9 cellular contexts compared by ENCODE assay signal in genomic region chr1:21149430-21149861, GRCh38. TPM values are rescaled to one million over a fixed set of nuclear protein-coding genes. Genes with fewer than 3 reads are reported as not detected.
DNase-seq lines count a peak whose midpoint lies in the region; ATAC-seq, FAIRE-seq and TF ChIP-seq lines count a peak whose summit lies in the region.
"Had no signal": no experiment of that assay in that cellular context is flagged by ENCODE, and none has a peak within 500 bp of the region (broad histone marks: within the 10 kb centered on the region; RNA-seq: fewer than 3 reads in every experiment).

No MANE protein-coding gene starts in this region.

- no peaks in the 10 kb centered on the region for H3K4me1 ChIP-seq in esophagus (ENCODE audit: control insufficient read depth in 2 of 2, insufficient read depth in 2 of 2, low read length in 1 of 2)

- intact Hi-C loops in CD14-positive monocyte (cut with micrococcal nuclease), result no loop called here
- intact Hi-C loops in activated CD4-positive, alpha-beta memory T cell treated with anti-CD3 and anti-CD28 coated beads for 36 hours (cut with micrococcal nuclease), result no loop called here

- H3K4me3 Mint-ChIP-seq in CD14-positive monocyte, result no peak overlapping the region
- H3K4me3 Mint-ChIP-seq in natural killer cell treated with Interleukin-12 subunit alpha and Interleukin-12 subunit beta and Interleukin-15 and Interleukin-18, amount 100 ng/mL, for 72 hours, result no peak overlapping the region
- H3K4me3 Mint-ChIP-seq in activated CD4-positive, alpha-beta memory T cell treated with anti-CD3 and anti-CD28 coated beads for 36 hours, result no peak overlapping the region

- CTCF ChIA-PET in activated CD4-positive, alpha-beta memory T cell treated with anti-CD3 and anti-CD28 coated beads for 36 hours (lab: Charles Lee), result no interaction called here

- H3K27ac Mint-ChIP-seq in CD14-positive monocyte, result peak overlapping the region in 4 of 7 donors; percentile 43 to 93 (median 86)
- H3K27ac Mint-ChIP-seq in natural killer cell treated with Interleukin-12 subunit alpha and Interleukin-12 subunit beta and Interleukin-15 and Interleukin-18, amount 100 ng/mL, for 72 hours, result peak overlapping the region; percentile 2 to 16
- H3K27ac Mint-ChIP-seq in activated CD4-positive, alpha-beta memory T cell treated with anti-CD3 and anti-CD28 coated beads for 36 hours, result no peak overlapping the region

- peak overlapping the region; percentile 76 to 81 for H3K27ac ChIP-seq in esophagus (ENCODE audit: low read depth in 2 of 2, low read length in 1 of 2)

- no peak for FAIRE-seq in RCC 7860 (lab: Jason Lieb, UNC)
- FAIRE-seq: GM12878 had no signal

- H3K9me3 Mint-ChIP-seq in CD14-positive monocyte, result no peaks in the 10 kb centered on the region
- no peaks in the 10 kb centered on the region for H3K9me3 Mint-ChIP-seq in natural killer cell treated with Interleukin-12 subunit alpha and Interleukin-12 subunit beta and Interleukin-15 and Interleukin-18, amount 100 ng/mL, for 72 hours
- no peaks in the 10 kb centered on the region for H3K9me3 Mint-ChIP-seq in activated CD4-positive, alpha-beta memory T cell treated with anti-CD3 and anti-CD28 coated beads for 36 hours

- no peak for ATAC-seq in natural killer cell treated with Interleukin-12 subunit alpha and Interleukin-12 subunit beta and Interleukin-15 and Interleukin-18, amount 100 ng/mL, for 72 hours
- ATAC-seq in GM19351 (IDR thresholded peaks at IDR 0.05; ENCODE audit: unreplicated experiment) (no peak), GM19455 (IDR thresholded peaks at IDR 0.05; ENCODE audit: unreplicated experiment) (no peak)
- ATAC-seq: GM12878 had no signal

- H3K27me3 ChIP-seq in esophagus (ENCODE audit: control insufficient read depth in 1 of 2, insufficient read depth in 2 of 2, low read length in 2 of 2), result no peaks in the 10 kb centered on the region

- 32 to 37% methylated on average over 3 of the region's 3 CpGs for WGBS in esophagus, 2 donors

- H3K36me3 ChIP-seq in esophagus (ENCODE audit: control insufficient read depth in 2 of 2, insufficient read depth in 2 of 2, low read length in 1 of 2), result peaks cover 0 to 3% of the 10 kb centered on the region in 2 donors

- no peaks in the 10 kb centered on the region for H3K9me3 ChIP-seq in esophagus (ENCODE audit: control insufficient read depth in 2 of 2, insufficient read depth in 1 of 2, low read depth in 1 of 2, low read length in 1 of 2)

- no peak overlapping the region for H3K4me3 ChIP-seq in esophagus (ENCODE audit: low read depth in 1 of 2, low read length in 2 of 2)
- H3K4me3 ChIP-seq: GM12878 had no signal

- POLR2A ChIA-PET in activated CD4-positive, alpha-beta memory T cell treated with anti-CD3 and anti-CD28 coated beads for 36 hours (lab: Charles Lee), result no interaction called here

- DNase-seq in CD14-positive monocyte (ENCODE audit: low spot score) (no peak), RCC 7860 (ENCODE audit: low spot score) (peak; percentile 61)
- no peak for DNase-seq in natural killer cell treated with Interleukin-12 subunit alpha and Interleukin-12 subunit beta and Interleukin-15 and Interleukin-18, amount 100 ng/mL, for 72 hours (ENCODE audit: low spot score)
- DNase-seq in activated CD4-positive, alpha-beta memory T cell treated with anti-CD3 and anti-CD28 coated beads for 36 hours, result no peak
- DNase-seq in activated T-cell treated with anti-CD3 and anti-CD28 coated beads, Interleukin-2, amount 50 U/mL, for 1 hour, result no peak

- TF ChIP-seq CTCF in CD14-positive monocyte (IDR thresholded peaks at IDR 0.05), result no peak

- H3K4me1 Mint-ChIP-seq in CD14-positive monocyte, result peaks cover 25% of the 10 kb centered on the region
- peaks cover 7 to 10% of the 10 kb centered on the region in 2 donors for H3K4me1 Mint-ChIP-seq in natural killer cell treated with Interleukin-12 subunit alpha and Interleukin-12 subunit beta and Interleukin-15 and Interleukin-18, amount 100 ng/mL, for 72 hours (ENCODE audit: low read depth in 2 of 2)
- H3K4me1 Mint-ChIP-seq in activated CD4-positive, alpha-beta memory T cell treated with anti-CD3 and anti-CD28 coated beads for 36 hours (ENCODE audit: low read depth), result peaks cover 5% of the 10 kb centered on the region

- H3K36me3 Mint-ChIP-seq in CD14-positive monocyte, result peaks cover 37 to 43% of the 10 kb centered on the region in 2 donors
- H3K36me3 Mint-ChIP-seq in natural killer cell treated with Interleukin-12 subunit alpha and Interleukin-12 subunit beta and Interleukin-15 and Interleukin-18, amount 100 ng/mL, for 72 hours, result peaks cover 4% of the 10 kb centered on the region
- peaks cover 13% of the 10 kb centered on the region for H3K36me3 Mint-ChIP-seq in activated CD4-positive, alpha-beta memory T cell treated with anti-CD3 and anti-CD28 coated beads for 36 hours

- H3K27me3 Mint-ChIP-seq in CD14-positive monocyte (ENCODE audit: low read depth in 3 of 3), result peaks cover 0 to 3% (median 0%) of the 10 kb centered on the region in 3 donors
- H3K27me3 Mint-ChIP-seq in natural killer cell treated with Interleukin-12 subunit alpha and Interleukin-12 subunit beta and Interleukin-15 and Interleukin-18, amount 100 ng/mL, for 72 hours, result no peaks in the 10 kb centered on the region
- H3K27me3 Mint-ChIP-seq in activated CD4-positive, alpha-beta memory T cell treated with anti-CD3 and anti-CD28 coated beads for 36 hours, result no peaks in the 10 kb centered on the region

RNA-seq across cellular contexts. Expression of gene EIF4G3, which starts 27.3 kb away (rescaled TPM):
- 1 to 10 TPM; 5.1 to 5.8 TPM for polyA plus RNA-seq in CD14-positive monocyte
- 10 to 100 TPM; 15.7 to 22.3 TPM for polyA plus RNA-seq in esophagus
- 100 to 1,000 TPM; 121 to 140 TPM for total RNA-seq in natural killer cell treated with Interleukin-12 subunit alpha and Interleukin-12 subunit beta and Interleukin-15 and Interleukin-18, amount 100 ng/mL, for 72 hours
- total RNA-seq in activated CD4-positive, alpha-beta memory T cell treated with anti-CD3 and anti-CD28 coated beads for 36 hours, result 10 to 100 TPM; 39.9 to 42.7 TPM
